ENCODE assay signal across 21 cellular contexts in genomic region chr9:113210815-113211214, GRCh38.
DNase-seq lines count a peak whose midpoint lies in the region; ATAC-seq lines count a peak whose summit lies in the region.
"Had no signal": no experiment of that assay in that cellular context is flagged by ENCODE, and none has a peak within 500 bp of the region (broad histone marks: within the 10 kb centered on the region; RNA-seq: fewer than 3 reads in every experiment).

No MANE protein-coding gene starts in this region.

- H3K9me3 Mint-ChIP-seq in dendritic cell treated with granulocyte-macrophage colony-stimulating factor and Interleukin-4, amounts not matched to agents 40 ng/mL and 50 ng/mL, for 4 days: no peaks in the 10 kb centered on the region
- H3K9me3 Mint-ChIP-seq in stimulated activated naive B cell treated with anti-CD40 and anti-IgM and Interleukin-4, amounts not matched to agents 10 μg/mL and 1 μg/mL and 100 μg/mL, for 72 hours: no peaks in the 10 kb centered on the region
- H3K9me3 Mint-ChIP-seq: CD4-positive, alpha-beta memory T cell had no signal

- H3K4me1 Mint-ChIP-seq in dendritic cell treated with granulocyte-macrophage colony-stimulating factor and Interleukin-4, amounts not matched to agents 40 ng/mL and 50 ng/mL, for 4 days (ENCODE audit: low read depth): peaks cover 81% of the 10 kb centered on the region
- peaks cover 11 to 67% of the 10 kb centered on the region in 2 donors for H3K4me1 Mint-ChIP-seq in stimulated activated naive B cell treated with anti-CD40 and anti-IgM and Interleukin-4, amounts not matched to agents 10 μg/mL and 1 μg/mL and 100 μg/mL, for 72 hours

- no peaks in the 10 kb centered on the region for H3K27me3 Mint-ChIP-seq in dendritic cell treated with granulocyte-macrophage colony-stimulating factor and Interleukin-4, amounts not matched to agents 40 ng/mL and 50 ng/mL, for 4 days
- H3K27me3 Mint-ChIP-seq in stimulated activated naive B cell treated with anti-CD40 and anti-IgM and Interleukin-4, amounts not matched to agents 10 μg/mL and 1 μg/mL and 100 μg/mL, for 72 hours: no peaks in the 10 kb centered on the region
- H3K27me3 Mint-ChIP-seq: CD4-positive, alpha-beta memory T cell had no signal

- intact Hi-C loops in dendritic cell treated with granulocyte-macrophage colony-stimulating factor and Interleukin-4, amounts not matched to agents 40 ng/mL and 50 ng/mL, for 4 days (cut with micrococcal nuclease): no loop called here

- ATAC-seq in GM18520 (IDR thresholded peaks at IDR 0.05; ENCODE audit: unreplicated experiment) (peak; percentile 42), HG03025 (IDR thresholded peaks at IDR 0.05; ENCODE audit: low FRiP score, unreplicated experiment) (no peak), GM21825 (IDR thresholded peaks at IDR 0.05; ENCODE audit: unreplicated experiment) (no peak), GM21360 (IDR thresholded peaks at IDR 0.05; ENCODE audit: unreplicated experiment) (no peak)
- ATAC-seq in stimulated activated naive B cell treated with anti-CD40 and anti-IgM and Interleukin-4, amounts not matched to agents 10 μg/mL and 1 μg/mL and 100 μg/mL, for 72 hours (replicated peaks): no peak

- peaks cover 88% of the 10 kb centered on the region for H3K36me3 Mint-ChIP-seq in dendritic cell treated with granulocyte-macrophage colony-stimulating factor and Interleukin-4, amounts not matched to agents 40 ng/mL and 50 ng/mL, for 4 days (ENCODE audit: low read depth)
- H3K36me3 Mint-ChIP-seq in stimulated activated naive B cell treated with anti-CD40 and anti-IgM and Interleukin-4, amounts not matched to agents 10 μg/mL and 1 μg/mL and 100 μg/mL, for 72 hours: peaks cover 47 to 61% of the 10 kb centered on the region in 2 donors

- H3K27ac Mint-ChIP-seq in dendritic cell treated with granulocyte-macrophage colony-stimulating factor and Interleukin-4, amounts not matched to agents 40 ng/mL and 50 ng/mL, for 4 days: peak overlapping the region; percentile 82
- peak overlapping the region; percentile 84 for H3K27ac Mint-ChIP-seq in stimulated activated naive B cell treated with anti-CD40 and anti-IgM and Interleukin-4, amounts not matched to agents 10 μg/mL and 1 μg/mL and 100 μg/mL, for 72 hours
- H3K27ac Mint-ChIP-seq: CD4-positive, alpha-beta memory T cell had no signal

- DNase-seq in medulla oblongata (ENCODE audit: extremely low spot score): peak; percentile 66
- DNase-seq in stimulated activated naive B cell treated with anti-CD40 and anti-IgM and Interleukin-4, amounts not matched to agents 10 μg/mL and 1 μg/mL and 100 μg/mL, for 72 hours: no peak
- DNase-seq in stimulated activated CD4-positive, alpha-beta T cell treated with anti-CD3 and anti-CD28 coated beads, Interleukin-12 subunit alpha, Interleukin-12 subunit beta, amount 100 ng/mL, for 4 hours: no peak
- DNase-seq: Caco-2; CD4-positive, alpha-beta memory T cell; DND-41; IMR-90; NCI-H1105; NCI-H146; NCI-H2029 treated with DMSO at 0.1 percent for 48 hours; NCI-H226; NCI-H510A treated with DMSO at 0.1 percent for 48 hours; NCI-H748 treated with DMSO at 0.1 percent for 48 hours; NK-92 treated with Interleukin-12 subunit alpha and Interleukin-12 subunit beta, amount 100 ng/mL, for 24 hours; SHP77 treated with DMSO at 0.1 percent for 48 hours; SK-N-SH had no signal

- H3K4me3 Mint-ChIP-seq in dendritic cell treated with granulocyte-macrophage colony-stimulating factor and Interleukin-4, amounts not matched to agents 40 ng/mL and 50 ng/mL, for 4 days: no peak overlapping the region
- no peak overlapping the region for H3K4me3 Mint-ChIP-seq in stimulated activated naive B cell treated with anti-CD40 and anti-IgM and Interleukin-4, amounts not matched to agents 10 μg/mL and 1 μg/mL and 100 μg/mL, for 72 hours
- H3K4me3 Mint-ChIP-seq: CD4-positive, alpha-beta memory T cell had no signal
